Comparison of ENCODE assay signal across 7 cellular contexts in genomic region chr13:107650081-107650701, GRCh38.
DNase-seq lines count a peak whose midpoint lies in the region; ATAC-seq, FAIRE-seq and TF ChIP-seq lines count a peak whose summit lies in the region.

No MANE protein-coding gene starts in this region.

- no peak for TF ChIP-seq POLR2A in GM12891 (IDR thresholded peaks at IDR 0.05; ENCODE audit: low read depth, low read length)
- TF ChIP-seq POLR2A in gastroesophageal sphincter (IDR thresholded peaks at IDR 0.05): no peak

- no peaks in the 10 kb centered on the region for H3K27me3 Mint-ChIP-seq in activated CD8-positive, alpha-beta memory T cell treated with anti-CD3 and anti-CD28 coated beads, Interleukin-2, amount 10 ng/mL, durations not matched to agents 7 days and 5 days

- intact Hi-C loops in pancreas (cut with DNase I): no loop called here

- H3K9ac ChIP-seq in KMS-11: no peak overlapping the region

- CTCF ChIA-PET in activated CD8-positive, alpha-beta memory T cell treated with anti-CD3 and anti-CD28 coated beads, Interleukin-2, amount 10 ng/mL, durations not matched to agents 7 days and 5 days (lab: Charles Lee): interaction anchor here (0.6 to 1.6 kb wide), 7 partner anchors 12 to 487 kb away, joined by 3 to 5 read pairs (median 3); no protein-coding TSS in a partner anchor

- H3K9me3 Mint-ChIP-seq in activated CD8-positive, alpha-beta memory T cell treated with anti-CD3 and anti-CD28 coated beads, Interleukin-2, amount 10 ng/mL, durations not matched to agents 7 days and 5 days (ENCODE audit: low read depth): peaks cover 2% of the 10 kb centered on the region

- H2AFZ ChIP-seq in KMS-11 (ENCODE audit: low read depth): no peak overlapping the region

- no peaks in the 10 kb centered on the region for H4K20me1 ChIP-seq in KMS-11 (ENCODE audit: insufficient read depth)

- H3K27ac Mint-ChIP-seq in activated CD8-positive, alpha-beta memory T cell treated with anti-CD3 and anti-CD28 coated beads, Interleukin-2, amount 10 ng/mL, durations not matched to agents 7 days and 5 days: no peak overlapping the region

- no peaks in the 10 kb centered on the region for H3K4me1 Mint-ChIP-seq in activated CD8-positive, alpha-beta memory T cell treated with anti-CD3 and anti-CD28 coated beads, Interleukin-2, amount 10 ng/mL, durations not matched to agents 7 days and 5 days

- ATAC-seq in activated CD8-positive, alpha-beta memory T cell treated with anti-CD3 and anti-CD28 coated beads, Interleukin-2, amount 10 ng/mL, durations not matched to agents 7 days and 5 days: no peak
- ATAC-seq in gastroesophageal sphincter (no peak), pancreas (peak in 3 of 4 donors; percentile 74 to 83 (median 79))

- WGBS in gastroesophageal sphincter (ENCODE audit: low coverage in 1 of 2), 2 donors: 33 to 38% methylated on average over 7 to 8 of the region's 15 CpGs
- 15 to 18% methylated on average over 15 of the region's 15 CpGs for WGBS in pancreas, 2 donors

- H3K9me3 ChIP-seq in gastroesophageal sphincter: no peaks in the 10 kb centered on the region
- H3K9me3 ChIP-seq in pancreas: no peaks in the 10 kb centered on the region

- no peak overlapping the region for H3K4me2 ChIP-seq in KMS-11

- DNase-seq in GM12891 (ENCODE audit: insufficient read length, low spot score): no peak
- DNase-seq in H4 (ENCODE audit: low spot score): peak; percentile 21
- peak; percentile 41 for DNase-seq in activated CD8-positive, alpha-beta memory T cell treated with anti-CD3 and anti-CD28 coated beads, Interleukin-2, amount 10 ng/mL, durations not matched to agents 7 days and 5 days
- DNase-seq in pancreas: peak; percentile 8 to 75 (median 41)
- no peak for DNase-seq in NCI-H526 treated with DMSO at 0.1 percent for 48 hours (lab: John Stamatoyannopoulos, UW)

- H3K4me3 ChIP-seq in KMS-11 (IDR thresholded peaks at IDR 0.05; ENCODE audit: insufficient read depth, low read depth, low read length): no peak overlapping the region
- H3K4me3 ChIP-seq in gastroesophageal sphincter: no peak overlapping the region
- H3K4me3 ChIP-seq in pancreas: no peak overlapping the region

- FAIRE-seq in GM12891 (lab: Jason Lieb, UNC): peak; percentile 48
- no peak for FAIRE-seq in pancreas (lab: Jason Lieb, UNC)

- H3K4me3 Mint-ChIP-seq in activated CD8-positive, alpha-beta memory T cell treated with anti-CD3 and anti-CD28 coated beads, Interleukin-2, amount 10 ng/mL, durations not matched to agents 7 days and 5 days: no peak overlapping the region

- H3K4me1 ChIP-seq in KMS-11 (ENCODE audit: low read depth, poor library complexity, severe bottlenecking): no peaks in the 10 kb centered on the region
- no peaks in the 10 kb centered on the region for H3K4me1 ChIP-seq in gastroesophageal sphincter
- no peaks in the 10 kb centered on the region for H3K4me1 ChIP-seq in pancreas

- H3K79me2 ChIP-seq in KMS-11 (ENCODE audit: insufficient read depth, low read depth): no peaks in the 10 kb centered on the region

- H3K36me3 ChIP-seq in KMS-11 (ENCODE audit: insufficient read depth) (no peaks in the 10 kb centered on the region), gastroesophageal sphincter (no peaks in the 10 kb centered on the region), pancreas (no peaks in the 10 kb centered on the region)

- H3K27ac ChIP-seq in KMS-11 (no peak overlapping the region), gastroesophageal sphincter (no peak overlapping the region), pancreas (no peak overlapping the region)

- TF ChIP-seq EP300 in gastroesophageal sphincter (IDR thresholded peaks at IDR 0.05): no peak

- TF ChIP-seq CTCF in KMS-11 (conservative IDR thresholded peaks at IDR 0.05; ENCODE audit: low read depth, low read length) (peak; percentile 41), gastroesophageal sphincter (IDR thresholded peaks at IDR 0.05) (peak in 3 of 4 experiments; percentile 32 to 49 (median 37)), pancreas (IDR thresholded peaks at IDR 0.05) (peak; percentile 37 to 60 (median 54))

- H3K36me3 Mint-ChIP-seq in activated CD8-positive, alpha-beta memory T cell treated with anti-CD3 and anti-CD28 coated beads, Interleukin-2, amount 10 ng/mL, durations not matched to agents 7 days and 5 days: no peaks in the 10 kb centered on the region

- H3K27me3 ChIP-seq in KMS-11 (ENCODE audit: insufficient read depth, low read depth): no peaks in the 10 kb centered on the region
- H3K27me3 ChIP-seq in gastroesophageal sphincter: no peaks in the 10 kb centered on the region
- no peaks in the 10 kb centered on the region for H3K27me3 ChIP-seq in pancreas

TF ChIP-seq in GM12891, 5 proteins besides CTCF, POLR2A, EP300 and RAD21:
- TF ChIP-seq TAF1 (IDR thresholded peaks at IDR 0.05; ENCODE audit: low read depth, low read length): no peak
- no peak for TF ChIP-seq POU2F2 (IDR thresholded peaks at IDR 0.05; ENCODE audit: low read depth, low read length)
- no peak for TF ChIP-seq POLR2AphosphoS5 (IDR thresholded peaks at IDR 0.05; ENCODE audit: low read depth, low read length)
- no peak for TF ChIP-seq SPI1 (IDR thresholded peaks at IDR 0.05; ENCODE audit: low read depth, low read length)
- no peak for TF ChIP-seq PAX5 (IDR thresholded peaks at IDR 0.05; ENCODE audit: insufficient read depth, low read length, severe bottlenecking)

Comparison
In these comparisons a context has a peak if more than half of its experiments do, and no peak if none do; other contexts are left out.
1. DNase-seq: peak in H4 (single experiment), activated CD8-positive, alpha-beta memory T cell treated with anti-CD3 and anti-CD28 coated beads, Interleukin-2, amount 10 ng/mL, durations not matched to agents 7 days and 5 days (single experiment) and pancreas (6 of 6); none in GM12891 (single experiment) and NCI-H526 treated with DMSO at 0.1 percent for 48 hours (single experiment).
2. ATAC-seq: peak in pancreas (3 of 4); none in activated CD8-positive, alpha-beta memory T cell treated with anti-CD3 and anti-CD28 coated beads, Interleukin-2, amount 10 ng/mL, durations not matched to agents 7 days and 5 days (single experiment) and gastroesophageal sphincter (single experiment).
3. Peak in every context shown above with its lines, with median percentiles within 50 percentile points of each other: CTCF ChIP-seq.